Comparison of ENCODE assay signal across 13 cellular contexts in the genomic region with DNA sequence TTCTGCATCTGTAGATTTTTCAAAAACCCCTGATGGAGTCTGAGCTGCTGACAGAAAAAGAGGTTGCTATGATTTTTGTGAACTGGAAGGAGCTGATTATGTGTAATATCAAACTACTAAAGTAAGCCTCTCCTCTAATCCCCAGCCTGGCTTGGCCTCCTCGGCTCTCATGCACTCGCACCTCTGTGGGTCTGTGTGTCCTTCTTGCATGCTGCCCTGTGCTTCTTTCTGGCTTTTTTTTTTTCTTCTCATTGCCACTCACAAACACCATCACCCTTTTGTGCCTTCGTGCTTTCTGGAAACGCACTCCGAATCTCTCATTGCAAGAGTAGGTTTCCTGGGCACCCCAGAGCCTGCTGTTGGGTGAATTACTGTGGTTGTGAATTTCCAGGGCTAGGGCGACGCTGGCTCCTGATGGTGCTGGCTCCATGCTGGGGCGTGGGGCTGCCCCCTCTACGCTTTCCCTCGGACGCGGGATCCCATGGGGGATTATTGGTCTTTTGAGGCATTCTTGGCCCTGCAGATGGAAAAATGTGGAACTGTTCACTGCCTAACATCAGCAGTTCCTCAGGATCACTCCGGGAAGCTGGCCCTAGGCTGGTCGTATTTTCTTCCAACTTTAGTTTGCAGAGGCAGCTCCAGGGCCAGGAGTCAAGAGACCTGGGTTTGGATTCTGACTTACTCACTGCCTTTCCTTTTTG. TPM values are rescaled to one million over a fixed set of nuclear protein-coding genes. Genes with fewer than 3 reads are reported as not detected.
DNase-seq lines count a peak whose midpoint lies in the region; ATAC-seq and TF ChIP-seq lines count a peak whose summit lies in the region.
"Had no signal": no experiment of that assay in that cellular context is flagged by ENCODE, and none has a peak within 500 bp of the region (broad histone marks: within the 10 kb centered on the region; RNA-seq: fewer than 3 reads in every experiment).

No MANE protein-coding gene starts in this region.

- no peak overlapping the region for H3K27ac Mint-ChIP-seq in endodermal cell
- H3K27ac Mint-ChIP-seq: CD8-positive, alpha-beta T cell had no signal

- no peak overlapping the region for H4K8ac ChIP-seq in neuronal stem cell (ENCODE audit: low read depth, low read length)

- no peaks in the 10 kb centered on the region for H3K9me3 Mint-ChIP-seq in endodermal cell
- H3K9me3 Mint-ChIP-seq: CD8-positive, alpha-beta T cell had no signal

- H3K4me2 ChIP-seq in neuronal stem cell (ENCODE audit: insufficient read depth, low read length, poor library complexity, severe bottlenecking): no peak overlapping the region

- H3K4me3 ChIP-seq in WERI-Rb-1 (ENCODE audit: low read depth, low read length) (no peak overlapping the region), endodermal cell (ENCODE audit: low read length) (no peak overlapping the region), neuronal stem cell (ENCODE audit: low read length in 2 of 2) (no peak overlapping the region), upper lobe of right lung (no peak overlapping the region)
- H3K4me3 ChIP-seq in effector memory CD4-positive, alpha-beta T cell (ENCODE audit: insufficient read depth, low read depth, low read length, poor library complexity, severe bottlenecking): no peak overlapping the region

- no peak overlapping the region for H3K14ac ChIP-seq in neuronal stem cell (ENCODE audit: low read length)

- ATAC-seq in upper lobe of right lung (no peak), HG02938 (IDR thresholded peaks at IDR 0.05; ENCODE audit: unreplicated experiment) (no peak)
- ATAC-seq: CD8-positive, alpha-beta T cell; PC-3 had no signal

- no peaks in the 10 kb centered on the region for H3K27me3 ChIP-seq in WERI-Rb-1 (ENCODE audit: insufficient read depth, low read depth, severe bottlenecking)
- H3K27me3 ChIP-seq in endodermal cell (ENCODE audit: control insufficient read depth, insufficient read depth, low read length, poor library complexity, severe bottlenecking): no peaks in the 10 kb centered on the region
- H3K27me3 ChIP-seq in neuronal stem cell (ENCODE audit: control insufficient read depth in 3 of 3, insufficient read depth in 3 of 3, low read depth in 1 of 3, low read length in 3 of 3): no peaks in the 10 kb centered on the region
- no peaks in the 10 kb centered on the region for H3K27me3 ChIP-seq in upper lobe of right lung
- no peaks in the 10 kb centered on the region for H3K27me3 ChIP-seq in effector memory CD4-positive, alpha-beta T cell (replicated peaks; ENCODE audit: control insufficient read depth, insufficient read depth, low read length, poor library complexity, severe bottlenecking)

- H2BK12ac ChIP-seq in neuronal stem cell (ENCODE audit: low read length): no peak overlapping the region

- H3K4ac ChIP-seq in neuronal stem cell (ENCODE audit: low read length): no peak overlapping the region

- H3K9me3 ChIP-seq in WERI-Rb-1 (ENCODE audit: severe bottlenecking): no peaks in the 10 kb centered on the region
- H3K9me3 ChIP-seq in endodermal cell (ENCODE audit: control insufficient read depth, low read length): no peaks in the 10 kb centered on the region
- H3K9me3 ChIP-seq in neuronal stem cell (replicated peaks in 1 of 2; ENCODE audit: control insufficient read depth in 2 of 2, insufficient read depth in 1 of 2, low read depth in 1 of 2, low read length in 2 of 2): peaks cover 0 to 2% of the 10 kb centered on the region in 2 donors
- no peaks in the 10 kb centered on the region for H3K9me3 ChIP-seq in upper lobe of right lung
- no peaks in the 10 kb centered on the region for H3K9me3 ChIP-seq in effector memory CD4-positive, alpha-beta T cell (ENCODE audit: control insufficient read depth, low read length)

- intact Hi-C loops in upper lobe of right lung (cut with DNase I): no loop called here

- H3K9ac ChIP-seq in endodermal cell (ENCODE audit: extremely low read depth, low read length, poor library complexity, severe bottlenecking): no peak overlapping the region
- H3K9ac ChIP-seq in neuronal stem cell (ENCODE audit: low read depth, low read length, poor library complexity): no peak overlapping the region

- H3K4me1 Mint-ChIP-seq in endodermal cell: peaks cover 22% of the 10 kb centered on the region

- no peak overlapping the region for H2BK120ac ChIP-seq in neuronal stem cell (ENCODE audit: low read depth, low read length)

- 84 to 92% methylated on average over 12 to 14 of the region's 14 CpGs for WGBS in endodermal cell (ENCODE audit: insufficient coverage in 1 of 2, insufficient read length in 1 of 2), 2 experiments
- no CpG with 5 or more reads among the region's 14 CpGs for WGBS in neuronal stem cell (ENCODE audit: extremely low coverage in 2 of 2, insufficient read length in 2 of 2, insufficient replicate concordance in 1 of 2), 2 donors

- H2BK5ac ChIP-seq in neuronal stem cell (ENCODE audit: low read length): no peak overlapping the region

- H3K27ac ChIP-seq in WERI-Rb-1 (peak overlapping the region; percentile 59), endodermal cell (ENCODE audit: low read depth, low read length) (no peak overlapping the region), neuronal stem cell (replicated peaks; ENCODE audit: low read length) (no peak overlapping the region), upper lobe of right lung (no peak overlapping the region)
- H3K27ac ChIP-seq in effector memory CD4-positive, alpha-beta T cell (ENCODE audit: insufficient read depth, low read length, poor library complexity, severe bottlenecking): no peak overlapping the region

- no peaks in the 10 kb centered on the region for H3K36me3 Mint-ChIP-seq in endodermal cell (ENCODE audit: low read depth)
- H3K36me3 Mint-ChIP-seq: CD8-positive, alpha-beta T cell had no signal

- H2AK5ac ChIP-seq in neuronal stem cell (ENCODE audit: low read depth, low read length): no peak overlapping the region

- peak overlapping the region; percentile 23 for H3K18ac ChIP-seq in neuronal stem cell (ENCODE audit: low read length)

- no peak overlapping the region for H3K23ac ChIP-seq in neuronal stem cell (ENCODE audit: low read depth, low read length, poor library complexity)

- peaks cover 4% of the 10 kb centered on the region for H3K4me1 ChIP-seq in endodermal cell (ENCODE audit: control insufficient read depth, insufficient read depth, low read length)
- peaks cover 0 to 3% of the 10 kb centered on the region in 2 donors for H3K4me1 ChIP-seq in neuronal stem cell (ENCODE audit: control insufficient read depth in 2 of 2, insufficient read depth in 1 of 2, low read depth in 1 of 2, low read length in 2 of 2)
- H3K4me1 ChIP-seq in upper lobe of right lung: no peaks in the 10 kb centered on the region
- no peaks in the 10 kb centered on the region for H3K4me1 ChIP-seq in effector memory CD4-positive, alpha-beta T cell (ENCODE audit: control insufficient read depth, insufficient read depth, low read length, poor library complexity, severe bottlenecking)

- no peak overlapping the region for H2BK15ac ChIP-seq in neuronal stem cell (ENCODE audit: low read length)

- H3K4me3 Mint-ChIP-seq in endodermal cell: peak overlapping the region; percentile 6
- H3K4me3 Mint-ChIP-seq: CD8-positive, alpha-beta T cell had no signal

- H2AFZ ChIP-seq in neuronal stem cell (ENCODE audit: low read length): peak overlapping the region; percentile 56

- no peak overlapping the region for H4K91ac ChIP-seq in neuronal stem cell (ENCODE audit: low read depth, low read length, poor library complexity)

- no peaks in the 10 kb centered on the region for H3K79me1 ChIP-seq in neuronal stem cell (ENCODE audit: low read depth, low read length)

- DNase-seq in WERI-Rb-1 (peak; percentile 64), endodermal cell (no peak), neuronal stem cell (ENCODE audit: low spot score) (no peak), upper lobe of right lung (peak; percentile 31), OCI-M1 (lab: John Stamatoyannopoulos, UW) (no peak)
- no peak for DNase-seq in effector memory CD4-positive, alpha-beta T cell
- DNase-seq: CD8-positive, alpha-beta T cell; NCI-H1436 treated with DMSO at 0.1 percent for 48 hours; NCI-H2081; NCI-H2227 treated with DMSO at 0.1 percent for 48 hours; NCI-H524 treated with DMSO at 0.1 percent for 48 hours; PC-3 had no signal

- H3K27me3 Mint-ChIP-seq in endodermal cell (ENCODE audit: insufficient read depth): no peaks in the 10 kb centered on the region

- TF ChIP-seq CTCF in WERI-Rb-1 (IDR thresholded peaks at IDR 0.05; ENCODE audit: low read depth, low read length) (no peak), endodermal cell (conservative IDR thresholded peaks at IDR 0.05) (no peak), upper lobe of right lung (IDR thresholded peaks at IDR 0.05) (no peak)

- H3K36me3 ChIP-seq in WERI-Rb-1 (no peaks in the 10 kb centered on the region), endodermal cell (ENCODE audit: control insufficient read depth, insufficient read depth, low read length) (no peaks in the 10 kb centered on the region), neuronal stem cell (replicated peaks in 1 of 2; ENCODE audit: control insufficient read depth in 2 of 2, insufficient read depth in 2 of 2, low read length in 2 of 2) (no peaks in the 10 kb centered on the region), upper lobe of right lung (no peaks in the 10 kb centered on the region)
- H3K36me3 ChIP-seq in effector memory CD4-positive, alpha-beta T cell (ENCODE audit: control insufficient read depth, insufficient read depth, low read length): no peaks in the 10 kb centered on the region

RNA-seq across cellular contexts. Expression of gene ATP5PO, which starts 56.8 kb away (rescaled TPM):
- total RNA-seq in endodermal cell: 100 to 1,000 TPM; 223 to 252 TPM
- 337 TPM for polyA plus RNA-seq in endodermal cell (2013, experiment 1 of 2)
- 295 TPM for polyA plus RNA-seq in endodermal cell (2013, experiment 2 of 2)
- 378 TPM for polyA plus RNA-seq in neuronal stem cell (2013, experiment 1 of 2)
- polyA plus RNA-seq in neuronal stem cell (2013, experiment 2 of 2): 387 TPM
- total RNA-seq in upper lobe of right lung: 107 TPM

Comparison
In these comparisons a context has a peak if more than half of its experiments do, and no peak if none do; other contexts are left out.
1. DNase-seq: peak in WERI-Rb-1 (single experiment) and upper lobe of right lung (single experiment); none in endodermal cell (single experiment), neuronal stem cell (single experiment), effector memory CD4-positive, alpha-beta T cell (0 of 3) and OCI-M1 (single experiment).